1 cellular context compared by ENCODE assay signal in the genomic region with DNA sequence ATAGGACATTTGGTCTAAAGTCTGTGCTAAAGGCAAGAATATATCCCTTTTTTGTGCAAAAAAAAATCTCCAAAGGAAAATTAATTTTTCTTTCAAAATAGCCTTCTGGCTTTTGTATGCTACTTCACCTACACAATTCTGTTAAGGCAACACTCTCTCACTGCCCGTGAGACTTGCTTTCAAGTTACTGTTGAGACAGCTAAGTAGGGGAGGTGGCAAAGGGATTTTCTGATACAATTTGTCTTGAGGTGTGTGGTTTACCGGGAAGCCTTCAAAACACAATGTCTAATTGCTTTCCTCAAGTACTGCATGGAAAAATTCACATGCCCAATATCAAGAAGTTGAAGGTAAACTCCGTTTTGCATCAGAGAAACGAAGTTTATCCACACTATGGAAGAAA.
TF ChIP-seq lines count a peak whose summit lies in the region.

No MANE protein-coding gene starts in this region.

TF ChIP-seq in H1, 55 proteins besides CTCF, POLR2A, EP300 and RAD21:
- TF ChIP-seq TBP (IDR thresholded peaks at IDR 0.05; ENCODE audit: low read depth, low read length) (no peak), POLR2AphosphoS5 (IDR thresholded peaks at IDR 0.05; ENCODE audit: low read depth, low read length) (no peak), EZH2 (IDR thresholded peaks at IDR 0.05; ENCODE audit: low read depth, low read length, severe bottlenecking) (no peak), KDM1A (IDR thresholded peaks at IDR 0.05; ENCODE audit: borderline replicate concordance, low read length) (no peak), BCL11A (IDR thresholded peaks at IDR 0.05; ENCODE audit: low read depth in 2 of 2, low read length in 2 of 2) (no peak), FOSL1 (IDR thresholded peaks at IDR 0.05; ENCODE audit: insufficient read depth, low read depth, low read length) (no peak), CREB1 (IDR thresholded peaks at IDR 0.05) (no peak), CBX5 (IDR thresholded peaks at IDR 0.05; ENCODE audit: low read depth, low read length) (no peak), CHD2 (IDR thresholded peaks at IDR 0.05; ENCODE audit: low read length) (no peak), EGR1 (IDR thresholded peaks at IDR 0.05; ENCODE audit: borderline replicate concordance, low read depth, low read length) (no peak), SP4 (IDR thresholded peaks at IDR 0.05; ENCODE audit: low read length) (no peak), CHD1 (IDR thresholded peaks at IDR 0.05; ENCODE audit: low read depth, low read length) (no peak), KDM5A (IDR thresholded peaks at IDR 0.05; ENCODE audit: low read length) (no peak)
- TF ChIP-seq, protein P1, sequence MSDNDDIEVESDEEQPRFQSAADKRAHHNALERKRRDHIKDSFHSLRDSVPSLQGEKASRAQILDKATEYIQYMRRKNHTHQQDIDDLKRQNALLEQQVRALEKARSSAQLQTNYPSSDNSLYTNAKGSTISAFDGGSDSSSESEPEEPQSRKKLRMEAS (IDR thresholded peaks at IDR 0.05) = no peak
- TF ChIP-seq, protein P2, sequence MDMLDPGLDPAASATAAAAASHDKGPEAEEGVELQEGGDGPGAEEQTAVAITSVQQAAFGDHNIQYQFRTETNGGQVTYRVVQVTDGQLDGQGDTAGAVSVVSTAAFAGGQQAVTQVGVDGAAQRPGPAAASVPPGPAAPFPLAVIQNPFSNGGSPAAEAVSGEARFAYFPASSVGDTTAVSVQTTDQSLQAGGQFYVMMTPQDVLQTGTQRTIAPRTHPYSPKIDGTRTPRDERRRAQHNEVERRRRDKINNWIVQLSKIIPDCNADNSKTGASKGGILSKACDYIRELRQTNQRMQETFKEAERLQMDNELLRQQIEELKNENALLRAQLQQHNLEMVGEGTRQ (IDR thresholded peaks at IDR 0.05; ENCODE audit: low read length) = no peak
